Comparison of ENCODE assay signal across 1 cellular context in genomic region chr15:80247320-80247719, GRCh38.
TF ChIP-seq lines count a peak whose summit lies in the region.

No MANE protein-coding gene starts in this region.

TF ChIP-seq in liver, 16 proteins besides CTCF, POLR2A, EP300 and RAD21 (continued from another document):
- no peak for TF ChIP-seq EGR1 (IDR thresholded peaks at IDR 0.05; ENCODE audit: low read depth in 2 of 2)
- no peak for TF ChIP-seq YY1 (IDR thresholded peaks at IDR 0.05)
